15 cellular contexts compared by ENCODE assay signal in genomic region chr17:73119631-73120030, GRCh38. TPM values are rescaled to one million over a fixed set of nuclear protein-coding genes. Genes with fewer than 3 reads are reported as not detected.
DNase-seq lines count a peak whose midpoint lies in the region; FAIRE-seq and TF ChIP-seq lines count a peak whose summit lies in the region.
"Had no signal": no experiment of that assay in that cellular context is flagged by ENCODE, and none has a peak within 500 bp of the region (broad histone marks: within the 10 kb centered on the region; RNA-seq: fewer than 3 reads in every experiment).

No MANE protein-coding gene starts in this region.

- no peak overlapping the region for H3K9ac ChIP-seq in BLaER1 treated with 17β-estradiol and CSF1 and Interleukin-3, amounts not matched to agents 10 nM and 100 nM
- H3K9ac ChIP-seq in Karpas-422 (ENCODE audit: low read length) = 0 out of 2 replicates have a peak overlapping the region, but pooled peaks have one; percentile 7

- no peaks in the 10 kb centered on the region for H4K20me1 ChIP-seq in BLaER1 treated with 17β-estradiol and CSF1 and Interleukin-3, amounts not matched to agents 10 nM and 100 nM
- H4K20me1 ChIP-seq in Karpas-422 (ENCODE audit: insufficient read depth, low read depth, low read length) = no peaks in the 10 kb centered on the region

- FAIRE-seq in GM19239 (lab: Jason Lieb, UNC) = no peak
- FAIRE-seq: GM12892 had no signal

- H3K36me3 ChIP-seq in BLaER1 treated with 17β-estradiol and CSF1 and Interleukin-3, amounts not matched to agents 10 nM and 100 nM = no peaks in the 10 kb centered on the region
- H3K36me3 ChIP-seq in Karpas-422 (ENCODE audit: insufficient read depth, low read length) = no peaks in the 10 kb centered on the region
- H3K36me3 ChIP-seq in WERI-Rb-1 = no peaks in the 10 kb centered on the region

- H3K9me3 ChIP-seq in BLaER1 treated with 17β-estradiol and CSF1 and Interleukin-3, amounts not matched to agents 10 nM and 100 nM (replicated peaks in 1 of 11) = peaks cover 0 to 12% (median 12%) of the 10 kb centered on the region in 11 experiments; a peak in 12 of 22 replicates
- H3K9me3 ChIP-seq in Karpas-422 (ENCODE audit: low read length) = no peaks in the 10 kb centered on the region; the same call in 1 of the 2 replicates
- H3K9me3 ChIP-seq in WERI-Rb-1 (ENCODE audit: severe bottlenecking) = peaks cover 8% of the 10 kb centered on the region

- DNase-seq in Karpas-422 (no peak), WERI-Rb-1 (no peak), iris pigment epithelial cell (ENCODE audit: low read depth) (peak; percentile 4), GM19239 (ENCODE audit: insufficient read length, low spot score) (no peak), NK-92 (lab: John Stamatoyannopoulos, UW; ENCODE audit: unreplicated experiment) (no peak), T-helper 2 cell (no peak)
- DNase-seq in stimulated activated naive CD4-positive, alpha-beta T cell (lab: John Stamatoyannopoulos, UW) = no peak
- DNase-seq: CD4-positive, CD25-positive, alpha-beta regulatory T cell; DMS79; GDM1; HCEC 1CT; HFFc6; KG1 had no signal

- no peaks in the 10 kb centered on the region for H3K27me3 ChIP-seq in BLaER1 treated with 17β-estradiol and CSF1 and Interleukin-3, amounts not matched to agents 10 nM and 100 nM
- H3K27me3 ChIP-seq in Karpas-422 (ENCODE audit: low read length) (no peaks in the 10 kb centered on the region), WERI-Rb-1 (ENCODE audit: insufficient read depth, low read depth, severe bottlenecking) (no peaks in the 10 kb centered on the region)

- no peak overlapping the region for H2AFZ ChIP-seq in Karpas-422 (ENCODE audit: low read length)

- peak overlapping the region in 8 of 11 experiments; percentile 42 to 71 (median 62); a peak in 14 of 22 replicates for H3K4me2 ChIP-seq in BLaER1 treated with 17β-estradiol and CSF1 and Interleukin-3, amounts not matched to agents 10 nM and 100 nM
- no peak overlapping the region for H3K4me2 ChIP-seq in Karpas-422 (ENCODE audit: low read depth, low read length, poor library complexity, severe bottlenecking)

- H3K4me1 ChIP-seq in BLaER1 treated with 17β-estradiol and CSF1 and Interleukin-3, amounts not matched to agents 10 nM and 100 nM = peaks cover 0 to 50% (median 32%) of the 10 kb centered on the region in 10 experiments; a peak in 16 of 20 replicates
- peaks cover 30% of the 10 kb centered on the region for H3K4me1 ChIP-seq in Karpas-422 (ENCODE audit: low read length)

- no peaks in the 10 kb centered on the region for H3K79me2 ChIP-seq in Karpas-422 (ENCODE audit: low read length)

- no peak for TF ChIP-seq CTCF in WERI-Rb-1 (IDR thresholded peaks at IDR 0.05; ENCODE audit: low read depth, low read length)

- H3K27ac ChIP-seq in BLaER1 treated with 17β-estradiol and CSF1 and Interleukin-3, amounts not matched to agents 10 nM and 100 nM = no peak overlapping the region
- H3K27ac ChIP-seq in Karpas-422 (ENCODE audit: low read length) (peak overlapping the region; percentile 73), WERI-Rb-1 (peak overlapping the region; percentile 97)

- H3K4me3 ChIP-seq in BLaER1 treated with 17β-estradiol and CSF1 and Interleukin-3, amounts not matched to agents 10 nM and 100 nM = no peak overlapping the region
- H3K4me3 ChIP-seq in Karpas-422 (ENCODE audit: low read length) = no peak overlapping the region
- H3K4me3 ChIP-seq in WERI-Rb-1 (ENCODE audit: low read depth, low read length) = no peak overlapping the region

- H3K9me2 ChIP-seq in Karpas-422 (replicated peaks; ENCODE audit: insufficient read depth, low read length) = no peaks in the 10 kb centered on the region

RNA-seq across cellular contexts. Expression of gene SLC39A11, which starts 27.1 kb away (rescaled TPM):
- total RNA-seq in Karpas-422 (2014; rRNA removed; shearing (Covaris generic); ENCODE audit: low replicate concordance) = 49.6 and 69.7 TPM in 2 replicates

RNA-seq across cellular contexts. Expression of gene SSTR2, which starts 45.2 kb away (rescaled TPM):
- 20.9 and 25.3 TPM in 2 replicates for total RNA-seq in Karpas-422 (2014; rRNA removed; shearing (Covaris generic); ENCODE audit: low replicate concordance)

Comparison
In these comparisons a context has a peak if more than half of its experiments do, and no peak if none do; other contexts are left out.
1. H3K27ac ChIP-seq: peak in Karpas-422 (single experiment) and WERI-Rb-1 (single experiment); none in BLaER1 treated with 17β-estradiol and CSF1 and Interleukin-3, amounts not matched to agents 10 nM and 100 nM (0 of 11).